In the genomic region with DNA sequence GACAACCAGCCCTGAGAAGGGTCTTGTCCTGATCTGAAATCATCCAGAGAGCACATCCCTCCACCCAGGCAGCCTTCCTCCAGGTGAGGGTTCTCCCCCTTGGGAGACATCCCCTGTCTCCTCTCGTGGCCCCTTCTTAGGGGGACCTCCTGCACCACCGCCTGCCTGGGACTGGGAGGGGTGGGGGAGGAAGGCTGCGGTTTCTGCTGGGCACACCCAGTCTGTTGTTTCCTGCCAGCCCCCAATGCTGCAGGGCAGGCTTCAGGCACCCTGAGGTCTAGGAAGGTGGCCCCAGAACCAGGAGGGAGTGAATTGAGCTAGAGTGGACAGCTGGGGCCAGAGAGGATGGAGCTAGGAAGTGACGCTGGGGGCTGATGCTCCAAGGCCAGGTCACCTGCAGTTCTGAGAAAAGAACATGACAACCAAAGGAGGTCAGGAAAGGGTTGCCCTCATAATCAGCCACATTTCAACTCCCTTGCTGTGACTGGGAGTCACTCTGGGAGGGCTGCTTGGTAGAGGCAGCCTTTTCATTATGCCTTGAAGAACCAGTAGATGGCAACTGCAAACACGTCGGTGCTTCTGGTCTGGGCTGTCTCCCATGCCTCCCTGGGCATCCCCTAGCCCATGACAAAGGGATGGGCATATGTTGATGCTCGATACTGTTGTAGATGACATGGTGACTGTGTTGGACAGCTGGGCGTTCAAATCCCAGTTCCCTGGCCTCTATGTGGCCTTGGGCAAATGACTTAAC, we compare ENCODE assay signal across 11 cellular contexts. TPM values are rescaled to one million over a fixed set of nuclear protein-coding genes. Genes with fewer than 3 reads are reported as not detected.
DNase-seq lines count a peak whose midpoint lies in the region; ATAC-seq and TF ChIP-seq lines count a peak whose summit lies in the region.
"Had no signal": no experiment of that assay in that cellular context is flagged by ENCODE, and none has a peak within 500 bp of the region (broad histone marks: within the 10 kb centered on the region; RNA-seq: fewer than 3 reads in every experiment).

No MANE protein-coding gene starts in this region.

- no peak for TF ChIP-seq CTCF in endodermal cell (conservative IDR thresholded peaks at IDR 0.05)

- H3K4me3 ChIP-seq in endodermal cell (ENCODE audit: low read length): no peak overlapping the region

- H3K36me3 ChIP-seq in endodermal cell (ENCODE audit: control insufficient read depth, insufficient read depth, low read length): no peaks in the 10 kb centered on the region
- H3K36me3 ChIP-seq: gastroesophageal sphincter had no signal

- H3K27me3 ChIP-seq in endodermal cell (ENCODE audit: control insufficient read depth, insufficient read depth, low read length, poor library complexity, severe bottlenecking): no peaks in the 10 kb centered on the region

- H3K27ac Mint-ChIP-seq in activated CD4-positive, alpha-beta T cell treated with anti-CD3 and anti-CD28 coated beads for 36 hours: peak overlapping the region; percentile 90
- H3K27ac Mint-ChIP-seq in endodermal cell: no peak overlapping the region
- H3K27ac Mint-ChIP-seq: nephron had no signal

- H3K9ac ChIP-seq in endodermal cell (ENCODE audit: extremely low read depth, low read length, poor library complexity, severe bottlenecking): no peak overlapping the region

- 79 to 80% methylated on average over 3 to 8 of the region's 8 CpGs for WGBS in endodermal cell (ENCODE audit: insufficient coverage in 1 of 2, insufficient read length in 1 of 2), 2 experiments

- no peaks in the 10 kb centered on the region for H3K4me1 ChIP-seq in endodermal cell (ENCODE audit: control insufficient read depth, insufficient read depth, low read length)

- peaks cover 62% of the 10 kb centered on the region for H3K4me1 Mint-ChIP-seq in activated CD4-positive, alpha-beta T cell treated with anti-CD3 and anti-CD28 coated beads for 36 hours
- H3K4me1 Mint-ChIP-seq in endodermal cell: peaks cover 8% of the 10 kb centered on the region

- intact Hi-C loops in activated CD4-positive, alpha-beta T cell treated with anti-CD3 and anti-CD28 coated beads for 36 hours (cut with DNase I, micrococcal nuclease): loop anchor here (5.0 to 10.0 kb wide), 4 partner anchors 153 to 447 kb away; a partner anchor contains a TSS

- peak; percentile 29 to 78 (median 59) for DNase-seq in stimulated activated naive CD4-positive, alpha-beta T cell (lab: John Stamatoyannopoulos, UW)
- DNase-seq in stimulated activated naive CD4-positive, alpha-beta T cell treated with Interleukin-2 at 50 U/mL for 16 hours (lab: John Stamatoyannopoulos, UW): no peak
- DNase-seq in activated CD4-positive, alpha-beta T cell treated with anti-CD3 and anti-CD28 coated beads for 36 hours: peak; percentile 57
- no peak for DNase-seq in DMS79 (lab: John Stamatoyannopoulos, UW)
- no peak for DNase-seq in endodermal cell
- DNase-seq: NCI-H1417 treated with DMSO at 0.1 percent for 48 hours had no signal

- no peak overlapping the region for H3K27ac ChIP-seq in endodermal cell (ENCODE audit: low read depth, low read length)
- H3K27ac ChIP-seq: gastroesophageal sphincter had no signal

- H3K36me3 Mint-ChIP-seq in activated CD4-positive, alpha-beta T cell treated with anti-CD3 and anti-CD28 coated beads for 36 hours (ENCODE audit: low read depth): peaks cover 24% of the 10 kb centered on the region
- H3K36me3 Mint-ChIP-seq in endodermal cell (ENCODE audit: low read depth): no peaks in the 10 kb centered on the region

- H3K9me3 Mint-ChIP-seq in activated CD4-positive, alpha-beta T cell treated with anti-CD3 and anti-CD28 coated beads for 36 hours (ENCODE audit: low read depth): peaks cover 7% of the 10 kb centered on the region
- peaks cover 26% of the 10 kb centered on the region for H3K9me3 Mint-ChIP-seq in endodermal cell

- H3K27me3 Mint-ChIP-seq in activated CD4-positive, alpha-beta T cell treated with anti-CD3 and anti-CD28 coated beads for 36 hours: no peaks in the 10 kb centered on the region
- H3K27me3 Mint-ChIP-seq in endodermal cell (ENCODE audit: insufficient read depth): peaks cover 13% of the 10 kb centered on the region

- peaks cover 7% of the 10 kb centered on the region for H3K9me3 ChIP-seq in endodermal cell (ENCODE audit: control insufficient read depth, low read length)

- POLR2A ChIA-PET in activated CD4-positive, alpha-beta T cell treated with anti-CD3 and anti-CD28 coated beads for 36 hours (lab: Charles Lee): interaction anchor here (0.6 kb wide), 2 partner anchors 87 to 220 kb away, joined by 3 to 5 read pairs; no protein-coding TSS in a partner anchor

- ATAC-seq in activated CD4-positive, alpha-beta T cell treated with anti-CD3 and anti-CD28 coated beads for 36 hours: peak; percentile 12
- ATAC-seq in esophagus mucosa (peak; percentile 27), GM18907 (IDR thresholded peaks at IDR 0.05; ENCODE audit: unreplicated experiment) (no peak), GM18868 (IDR thresholded peaks at IDR 0.05; ENCODE audit: unreplicated experiment) (no peak)
- ATAC-seq: gastroesophageal sphincter had no signal

- H3K4me3 Mint-ChIP-seq in activated CD4-positive, alpha-beta T cell treated with anti-CD3 and anti-CD28 coated beads for 36 hours: peak overlapping the region; percentile 84
- H3K4me3 Mint-ChIP-seq in endodermal cell: no peak overlapping the region
- H3K4me3 Mint-ChIP-seq: nephron had no signal

- CTCF ChIA-PET in activated CD4-positive, alpha-beta T cell treated with anti-CD3 and anti-CD28 coated beads for 36 hours (lab: Charles Lee): interaction anchor here (0.7 to 2.0 kb wide), 8 partner anchors 9 to 259 kb away, joined by 3 to 13 read pairs (median 4); no protein-coding TSS in a partner anchor

RNA-seq across cellular contexts. Expression of a gene that starts 1.4 kb away (rescaled TPM):
- 10 to 100 TPM; 36.6 to 39.3 TPM for total RNA-seq in activated CD4-positive, alpha-beta T cell treated with anti-CD3 and anti-CD28 coated beads for 36 hours
- total RNA-seq in esophagus mucosa (18.4 TPM), endodermal cell (10 to 100 TPM; 51.7 to 53.3 TPM)
- polyA plus RNA-seq in endodermal cell (2013, experiment 1 of 2): 22.5 TPM
- 22.4 TPM for polyA plus RNA-seq in endodermal cell (2013, experiment 2 of 2)

RNA-seq across cellular contexts. Expression of a gene that starts 55.9 kb away (rescaled TPM):
- 1 to 10 TPM; 3.5 to 4.2 TPM for total RNA-seq in activated CD4-positive, alpha-beta T cell treated with anti-CD3 and anti-CD28 coated beads for 36 hours
- 6.9 TPM for total RNA-seq in esophagus mucosa
- 10 to 100 TPM; 31.3 to 31.5 TPM for total RNA-seq in endodermal cell
- 11.0 TPM for polyA plus RNA-seq in endodermal cell (2013, experiment 1 of 2)
- 9.8 TPM for polyA plus RNA-seq in endodermal cell (2013, experiment 2 of 2)

Comparison
In these comparisons a context has a peak if more than half of its experiments do, and no peak if none do; other contexts are left out.
1. DNase-seq: peak in stimulated activated naive CD4-positive, alpha-beta T cell (6 of 6) and activated CD4-positive, alpha-beta T cell treated with anti-CD3 and anti-CD28 coated beads for 36 hours (single experiment); none in stimulated activated naive CD4-positive, alpha-beta T cell treated with Interleukin-2 at 50 U/mL for 16 hours (single experiment), DMS79 (single experiment) and endodermal cell (single experiment).
2. ATAC-seq: peak in activated CD4-positive, alpha-beta T cell treated with anti-CD3 and anti-CD28 coated beads for 36 hours (single experiment) and esophagus mucosa (single experiment); none in GM18907 (single experiment) and GM18868 (single experiment).